ENCODE assay signal across 9 cellular contexts in the genomic region with DNA sequence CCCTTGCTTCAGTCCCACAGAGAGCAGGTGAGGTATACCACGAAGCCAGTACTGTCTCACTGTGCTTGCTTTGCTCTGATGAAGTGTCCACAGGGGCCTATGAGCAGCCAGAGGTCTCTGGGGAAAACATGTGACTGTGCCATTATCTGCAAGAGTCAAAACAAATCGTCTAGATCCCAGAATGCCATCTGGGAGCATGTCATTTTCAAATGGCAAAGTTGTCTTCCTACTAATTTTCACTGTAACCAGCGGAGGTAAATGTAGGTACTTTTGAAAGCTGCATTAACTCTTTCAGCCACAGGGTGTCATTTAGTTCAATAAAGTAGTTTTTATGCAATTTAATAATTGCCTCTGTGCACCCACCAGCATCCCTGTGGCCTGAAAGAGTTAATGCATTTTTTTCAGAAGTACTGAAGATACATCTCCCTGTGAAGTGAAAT.
A peak's percentile ranks its signal among the peaks of the same experiment; 100 is the strongest.
DNase-seq lines count a peak whose midpoint lies in the region; ATAC-seq and TF ChIP-seq lines count a peak whose summit lies in the region.
"Had no signal": no experiment of that assay in that cellular context is flagged by ENCODE, and none has a peak within 500 bp of the region (broad histone marks: within the 10 kb centered on the region; RNA-seq: fewer than 3 reads in every experiment).

No MANE protein-coding gene starts in this region.

- H3K9me3 Mint-ChIP-seq in activated CD4-positive, alpha-beta T cell treated with anti-CD3 and anti-CD28 coated beads, Interleukin-2, amount 10 ng/mL, durations not matched to agents 7 days and 5 days: no peaks in the 10 kb centered on the region

- H3K4me3 ChIP-seq in BLaER1 (no peak overlapping the region), brain microvascular endothelial cell (ENCODE audit: low read depth, low read length) (no peak overlapping the region)

- H3K4me1 Mint-ChIP-seq in activated CD4-positive, alpha-beta T cell treated with anti-CD3 and anti-CD28 coated beads, Interleukin-2, amount 10 ng/mL, durations not matched to agents 7 days and 5 days: peaks cover 79% of the 10 kb centered on the region

- no peaks in the 10 kb centered on the region for H3K27me3 ChIP-seq in BLaER1
- H3K27me3 ChIP-seq in brain microvascular endothelial cell (replicated peaks): no peaks in the 10 kb centered on the region

- CTCF ChIA-PET in activated CD4-positive, alpha-beta T cell treated with anti-CD3 and anti-CD28 coated beads, Interleukin-2, amount 10 ng/mL, durations not matched to agents 7 days and 5 days (lab: Charles Lee): interaction anchor here (0.9 to 2.9 kb wide), 6 partner anchors 10 to 77 kb away, joined by 3 to 14 read pairs (median 4); no protein-coding TSS in a partner anchor

- H3K36me3 ChIP-seq in BLaER1: no peaks in the 10 kb centered on the region; the same call in 1 of the 2 replicates
- no peaks in the 10 kb centered on the region for H3K36me3 ChIP-seq in brain microvascular endothelial cell (replicated peaks)

- no peak overlapping the region for H3K27ac Mint-ChIP-seq in activated CD4-positive, alpha-beta T cell treated with anti-CD3 and anti-CD28 coated beads, Interleukin-2, amount 10 ng/mL, durations not matched to agents 7 days and 5 days

- peak; percentile 23 to 42 for DNase-seq in Kasumi-1 (lab: John Stamatoyannopoulos, UW)
- DNase-seq in brain microvascular endothelial cell: no peak
- DNase-seq in globus pallidus (ENCODE audit: low spot score): no peak
- no peak for DNase-seq in activated CD4-positive, alpha-beta T cell treated with anti-CD3 and anti-CD28 coated beads, Interleukin-2, amount 10 ng/mL, durations not matched to agents 7 days and 5 days
- no peak for DNase-seq in NCI-H2196 treated with DMSO at 0.1 percent for 48 hours (lab: John Stamatoyannopoulos, UW; ENCODE audit: unreplicated experiment)
- DNase-seq: NCI-H510A had no signal

- H3K9me3 ChIP-seq in BLaER1: no peaks in the 10 kb centered on the region

- peaks cover 10% of the 10 kb centered on the region for H3K4me1 ChIP-seq in BLaER1

- no peak overlapping the region for H3K27ac ChIP-seq in BLaER1
- H3K27ac ChIP-seq in brain microvascular endothelial cell: no peak overlapping the region

- peak; percentile 32 for TF ChIP-seq CTCF in brain microvascular endothelial cell (IDR thresholded peaks at IDR 0.05; ENCODE audit: low read depth, low read length, missing control alignments)

- no peaks in the 10 kb centered on the region for H4K20me1 ChIP-seq in BLaER1

- no peak overlapping the region for H3K9ac ChIP-seq in BLaER1

- POLR2A ChIA-PET in activated CD4-positive, alpha-beta T cell treated with anti-CD3 and anti-CD28 coated beads, Interleukin-2, amount 10 ng/mL, durations not matched to agents 7 days and 5 days (lab: Charles Lee): interaction anchor here (0.6 kb wide), 1 partner anchor 1847 kb away, joined by 4 read pairs; no protein-coding TSS in a partner anchor

- H3K4me3 Mint-ChIP-seq in activated CD4-positive, alpha-beta T cell treated with anti-CD3 and anti-CD28 coated beads, Interleukin-2, amount 10 ng/mL, durations not matched to agents 7 days and 5 days: no peak overlapping the region

- H3K27me3 Mint-ChIP-seq in activated CD4-positive, alpha-beta T cell treated with anti-CD3 and anti-CD28 coated beads, Interleukin-2, amount 10 ng/mL, durations not matched to agents 7 days and 5 days: no peaks in the 10 kb centered on the region

- H3K36me3 Mint-ChIP-seq in activated CD4-positive, alpha-beta T cell treated with anti-CD3 and anti-CD28 coated beads, Interleukin-2, amount 10 ng/mL, durations not matched to agents 7 days and 5 days (ENCODE audit: low read depth): peaks cover 84% of the 10 kb centered on the region

- peak overlapping the region; percentile 53 for H3K4me2 ChIP-seq in BLaER1

- peak; percentile 32 for ATAC-seq in GM18861 (IDR thresholded peaks at IDR 0.05; ENCODE audit: unreplicated experiment)
- no peak for ATAC-seq in HG02870 (IDR thresholded peaks at IDR 0.05; ENCODE audit: unreplicated experiment)

- in situ Hi-C loops in brain microvascular endothelial cell (cut with HindIII; ENCODE audit: low pct_ligation_motif_present, low sequenced_read_pairs): no loop called here

Comparison
In these comparisons a context has a peak if more than half of its experiments do, and no peak if none do; other contexts are left out.
1. DNase-seq: peak in Kasumi-1 (2 of 2); none in brain microvascular endothelial cell (single experiment), globus pallidus (single experiment), activated CD4-positive, alpha-beta T cell treated with anti-CD3 and anti-CD28 coated beads, Interleukin-2, amount 10 ng/mL, durations not matched to agents 7 days and 5 days (single experiment) and NCI-H2196 treated with DMSO at 0.1 percent for 48 hours (single experiment).